29 cellular contexts compared by ENCODE assay signal in genomic region chr14:59564356-59564755, GRCh38. TPM values are rescaled to one million over a fixed set of nuclear protein-coding genes. Genes with fewer than 3 reads are reported as not detected.
A peak's percentile ranks its signal among the peaks of the same experiment; 100 is the strongest.
DNase-seq lines count a peak whose midpoint lies in the region; TF ChIP-seq lines count a peak whose summit lies in the region.
"Had no signal": no experiment of that assay in that cellular context is flagged by ENCODE, and none has a peak within 500 bp of the region (broad histone marks: within the 10 kb centered on the region; RNA-seq: fewer than 3 reads in every experiment).

No MANE protein-coding gene starts in this region.

- intact Hi-C loops in esophagus muscularis mucosa (cut with DNase I), result no loop called here
- intact Hi-C loops in activated T-helper 2 cell treated with anti-CD3 and anti-CD28 coated beads, Interferon-gamma antibody, Interleukin-2, Interleukin-4, amounts not matched to agents 10 μg/mL and 5 μg/mL and 100 μg/mL, durations not matched to agents 14 hours and 24 hours and 36 hours (cut with micrococcal nuclease), result no loop called here

- DNase-seq in NCI-H82 (lab: John Stamatoyannopoulos, UW), result peak; percentile 61
- no peak for DNase-seq in NCI-H82 treated with DMSO at 0.1 percent for 48 hours (lab: John Stamatoyannopoulos, UW; ENCODE audit: unreplicated experiment)
- peak; percentile 27 for DNase-seq in OCI-M2 (lab: John Stamatoyannopoulos, UW; ENCODE audit: unreplicated experiment)
- peak; percentile 62 for DNase-seq in endodermal cell
- DNase-seq in middle frontal gyrus (ENCODE audit: extremely low spot score, low spot score), result no peak
- DNase-seq in esophagus muscularis mucosa (ENCODE audit: extremely low spot score), result no peak
- DNase-seq in activated T-helper 2 cell treated with anti-CD3 and anti-CD28 coated beads, Interferon-gamma antibody, Interleukin-2, Interleukin-4, amounts not matched to agents 10 μg/mL and 5 μg/mL and 100 μg/mL, durations not matched to agents 14 hours and 24 hours and 36 hours (ENCODE audit: low spot score), result no peak
- DNase-seq in D341Med (ENCODE audit: low spot score), result no peak
- DNase-seq: activated CD4-positive, CD25-positive, alpha-beta regulatory T cell treated with anti-CD3 and anti-CD28 coated beads, Interleukin-2, amount 50 U/mL, for 72 hours; activated CD8-positive, alpha-beta T cell treated with anti-CD3 and anti-CD28 coated beads for 36 hours; activated naive CD4-positive, alpha-beta T cell treated with Interleukin-2 at 50 U/mL for 16 hours; amniotic stem cell; Calu3; dermis blood vessel endothelial cell; H7; left ventricle myocardium superior; midbrain; NCI-H1436; sigmoid colon; stimulated activated CD4-positive, alpha-beta T cell treated with anti-CD3 and anti-CD28 coated beads, Interleukin-15, amount 100 ng/mL, for 24 hours; stimulated activated CD8-positive, alpha-beta memory T cell treated with anti-CD3 and anti-CD28 coated beads, Interleukin-4, amount 100 ng/mL, for 48 hours; T1000; upper lobe of left lung had no signal

- no peaks in the 10 kb centered on the region for H3K9me3 Mint-ChIP-seq in endodermal cell
- H3K9me3 Mint-ChIP-seq in activated T-helper 2 cell treated with anti-CD3 and anti-CD28 coated beads, Interferon-gamma antibody, Interleukin-2, Interleukin-4, amounts not matched to agents 10 μg/mL and 5 μg/mL and 100 μg/mL, durations not matched to agents 14 hours and 24 hours and 36 hours, result no peaks in the 10 kb centered on the region
- H3K9me3 Mint-ChIP-seq: activated CD8-positive, alpha-beta T cell treated with anti-CD3 and anti-CD28 coated beads for 36 hours; IgD-negative memory B cell; nephron had no signal

- H3K36me3 ChIP-seq in endodermal cell (ENCODE audit: control insufficient read depth, insufficient read depth, low read length), result no peaks in the 10 kb centered on the region
- no peaks in the 10 kb centered on the region for H3K36me3 ChIP-seq in esophagus muscularis mucosa
- H3K36me3 ChIP-seq: BLaER1 treated with 17β-estradiol and CSF1 and Interleukin-3, amounts not matched to agents 10 nM and 100 nM; sigmoid colon; upper lobe of left lung had no signal

- H3K27me3 ChIP-seq in endodermal cell (ENCODE audit: control insufficient read depth, insufficient read depth, low read length, poor library complexity, severe bottlenecking), result peaks cover 4% of the 10 kb centered on the region
- peaks cover 0 to 4% (median 0%) of the 10 kb centered on the region in 4 donors for H3K27me3 ChIP-seq in esophagus muscularis mucosa
- H3K27me3 ChIP-seq: BLaER1 treated with 17β-estradiol and CSF1 and Interleukin-3, amounts not matched to agents 10 nM and 100 nM; sigmoid colon; upper lobe of left lung had no signal

- peak overlapping the region; percentile 13 for H3K27ac ChIP-seq in endodermal cell (ENCODE audit: low read depth, low read length)
- H3K27ac ChIP-seq in esophagus muscularis mucosa (replicated peaks in 1 of 4), result no peak overlapping the region
- H3K27ac ChIP-seq: BLaER1 treated with 17β-estradiol and CSF1 and Interleukin-3, amounts not matched to agents 10 nM and 100 nM; HL-60; sigmoid colon; upper lobe of left lung had no signal

- H3K9me3 ChIP-seq in endodermal cell (ENCODE audit: control insufficient read depth, low read length) (no peaks in the 10 kb centered on the region), esophagus muscularis mucosa (no peaks in the 10 kb centered on the region)
- H3K9me3 ChIP-seq: BLaER1 treated with 17β-estradiol and CSF1 and Interleukin-3, amounts not matched to agents 10 nM and 100 nM; upper lobe of left lung had no signal

- H3K4me3 Mint-ChIP-seq in endodermal cell, result peak overlapping the region; percentile 15
- H3K4me3 Mint-ChIP-seq in activated T-helper 2 cell treated with anti-CD3 and anti-CD28 coated beads, Interferon-gamma antibody, Interleukin-2, Interleukin-4, amounts not matched to agents 10 μg/mL and 5 μg/mL and 100 μg/mL, durations not matched to agents 14 hours and 24 hours and 36 hours (ENCODE audit: low read depth), result no peak overlapping the region
- H3K4me3 Mint-ChIP-seq: activated CD8-positive, alpha-beta T cell treated with anti-CD3 and anti-CD28 coated beads for 36 hours; IgD-negative memory B cell; nephron had no signal

- H3K4me1 ChIP-seq in endodermal cell (ENCODE audit: control insufficient read depth, insufficient read depth, low read length) (peaks cover 21% of the 10 kb centered on the region), esophagus muscularis mucosa (no peaks in the 10 kb centered on the region)
- H3K4me1 ChIP-seq: BLaER1 treated with 17β-estradiol and CSF1 and Interleukin-3, amounts not matched to agents 10 nM and 100 nM; sigmoid colon; upper lobe of left lung had no signal

- no peaks in the 10 kb centered on the region for H3K27me3 Mint-ChIP-seq in endodermal cell (ENCODE audit: insufficient read depth)
- peaks cover 16% of the 10 kb centered on the region for H3K27me3 Mint-ChIP-seq in activated T-helper 2 cell treated with anti-CD3 and anti-CD28 coated beads, Interferon-gamma antibody, Interleukin-2, Interleukin-4, amounts not matched to agents 10 μg/mL and 5 μg/mL and 100 μg/mL, durations not matched to agents 14 hours and 24 hours and 36 hours (ENCODE audit: low read depth)

- no peak for TF ChIP-seq POLR2A in esophagus muscularis mucosa (IDR thresholded peaks at IDR 0.05; ENCODE audit: low read depth)

- TF ChIP-seq CTCF in endodermal cell (conservative IDR thresholded peaks at IDR 0.05) (no peak), esophagus muscularis mucosa (IDR thresholded peaks at IDR 0.05) (no peak)

- no peak for TF ChIP-seq EP300 in esophagus muscularis mucosa (IDR thresholded peaks at IDR 0.05)

- H3K4me1 Mint-ChIP-seq in endodermal cell, result peaks cover 36% of the 10 kb centered on the region
- H3K4me1 Mint-ChIP-seq in activated T-helper 2 cell treated with anti-CD3 and anti-CD28 coated beads, Interferon-gamma antibody, Interleukin-2, Interleukin-4, amounts not matched to agents 10 μg/mL and 5 μg/mL and 100 μg/mL, durations not matched to agents 14 hours and 24 hours and 36 hours (ENCODE audit: low read depth), result no peaks in the 10 kb centered on the region
- H3K4me1 Mint-ChIP-seq: IgD-negative memory B cell had no signal

- H3K9ac ChIP-seq in endodermal cell (ENCODE audit: extremely low read depth, low read length, poor library complexity, severe bottlenecking), result no peak overlapping the region
- H3K9ac ChIP-seq: BLaER1 treated with 17β-estradiol and CSF1 and Interleukin-3, amounts not matched to agents 10 nM and 100 nM had no signal

- H3K36me3 Mint-ChIP-seq in endodermal cell (ENCODE audit: low read depth), result no peaks in the 10 kb centered on the region
- no peaks in the 10 kb centered on the region for H3K36me3 Mint-ChIP-seq in activated T-helper 2 cell treated with anti-CD3 and anti-CD28 coated beads, Interferon-gamma antibody, Interleukin-2, Interleukin-4, amounts not matched to agents 10 μg/mL and 5 μg/mL and 100 μg/mL, durations not matched to agents 14 hours and 24 hours and 36 hours (ENCODE audit: low read depth)
- H3K36me3 Mint-ChIP-seq: IgD-negative memory B cell had no signal

- peak overlapping the region; percentile 12 for H3K27ac Mint-ChIP-seq in endodermal cell
- H3K27ac Mint-ChIP-seq in activated T-helper 2 cell treated with anti-CD3 and anti-CD28 coated beads, Interferon-gamma antibody, Interleukin-2, Interleukin-4, amounts not matched to agents 10 μg/mL and 5 μg/mL and 100 μg/mL, durations not matched to agents 14 hours and 24 hours and 36 hours, result no peak overlapping the region
- H3K27ac Mint-ChIP-seq: activated CD8-positive, alpha-beta T cell treated with anti-CD3 and anti-CD28 coated beads for 36 hours; IgD-negative memory B cell; nephron had no signal

- H3K4me3 ChIP-seq in endodermal cell (ENCODE audit: low read length), result no peak overlapping the region
- no peak overlapping the region for H3K4me3 ChIP-seq in esophagus muscularis mucosa
- H3K4me3 ChIP-seq: BLaER1 treated with 17β-estradiol and CSF1 and Interleukin-3, amounts not matched to agents 10 nM and 100 nM; sigmoid colon; upper lobe of left lung had no signal

- 45 to 60% methylated on average over 1 to 2 of the region's 2 CpGs for WGBS in endodermal cell (ENCODE audit: insufficient coverage in 1 of 2, insufficient read length in 1 of 2), 2 experiments
- WGBS in esophagus muscularis mucosa, result 57% methylated on average over 2 of the region's 2 CpGs

RNA-seq across cellular contexts. Expression of gene CCDC175, which starts 12.3 kb away (rescaled TPM):
- total RNA-seq in endodermal cell, result under 1 TPM; 0.53 to 0.66 TPM
- polyA plus RNA-seq in endodermal cell (2013, experiment 1 of 2), result 0.25 TPM
- 0.37 TPM for polyA plus RNA-seq in endodermal cell (2013, experiment 2 of 2)
- not detected for total RNA-seq in esophagus muscularis mucosa
- total RNA-seq in activated T-helper 2 cell treated with anti-CD3 and anti-CD28 coated beads, Interferon-gamma antibody, Interleukin-2, Interleukin-4, amounts not matched to agents 10 μg/mL and 5 μg/mL and 100 μg/mL, durations not matched to agents 14 hours and 24 hours and 36 hours, result not detected in 2 replicates
- total RNA-seq: activated CD8-positive, alpha-beta T cell treated with anti-CD3 and anti-CD28 coated beads for 36 hours; Calu3; dermis blood vessel endothelial cell; endothelial cell of umbilical vein; H7; left ventricle myocardium superior; M059J; sigmoid colon had no signal
- polyA plus RNA-seq: endothelial cell of umbilical vein, IgD-negative memory B cell, sigmoid colon had no signal

Comparison
In these comparisons a context has a peak if more than half of its experiments do, and no peak if none do; other contexts are left out.
1. DNase-seq: peak in NCI-H82 (single experiment), OCI-M2 (single experiment) and endodermal cell (single experiment); none in NCI-H82 treated with DMSO at 0.1 percent for 48 hours (single experiment), middle frontal gyrus (single experiment), esophagus muscularis mucosa (single experiment), activated T-helper 2 cell treated with anti-CD3 and anti-CD28 coated beads, Interferon-gamma antibody, Interleukin-2, Interleukin-4, amounts not matched to agents 10 μg/mL and 5 μg/mL and 100 μg/mL, durations not matched to agents 14 hours and 24 hours and 36 hours (single experiment) and D341Med (single experiment).